11 cellular contexts compared by ENCODE assay signal in genomic region chr1:226660410-226661182, GRCh38.
A peak's percentile ranks its signal among the peaks of the same experiment; 100 is the strongest.
DNase-seq lines count a peak whose midpoint lies in the region; ATAC-seq, FAIRE-seq and TF ChIP-seq lines count a peak whose summit lies in the region.
"Had no signal": no experiment of that assay in that cellular context is flagged by ENCODE, and none has a peak within 500 bp of the region (broad histone marks: within the 10 kb centered on the region; RNA-seq: fewer than 3 reads in every experiment).

No MANE protein-coding gene starts in this region.

- H2AFZ ChIP-seq in Karpas-422 (ENCODE audit: low read length), result no peak overlapping the region

- H3K36me3 Mint-ChIP-seq in naive B cell, result peaks cover 0 to 7% of the 10 kb centered on the region in 2 donors

- H3K4me3 ChIP-seq in BLaER1 treated with 17β-estradiol and CSF1 and Interleukin-3, amounts not matched to agents 10 nM and 100 nM, result peak overlapping the region in 1 of 10 experiments; percentile 37; a peak in 5 of 20 replicates
- peak overlapping the region; percentile 63 for H3K4me3 ChIP-seq in Karpas-422 (ENCODE audit: low read length)

- TF ChIP-seq CTCF in D721Med (IDR thresholded peaks at IDR 0.05; ENCODE audit: insufficient read depth, missing control alignments), result no peak

- no peaks in the 10 kb centered on the region for H3K9me3 ChIP-seq in BLaER1 treated with 17β-estradiol and CSF1 and Interleukin-3, amounts not matched to agents 10 nM and 100 nM (replicated peaks in 1 of 11)
- H3K9me3 ChIP-seq in Karpas-422 (ENCODE audit: low read length), result no peaks in the 10 kb centered on the region

- H3K9me3 Mint-ChIP-seq in naive B cell, result no peaks in the 10 kb centered on the region

- H3K79me2 ChIP-seq in Karpas-422 (ENCODE audit: low read length), result peaks cover 68% of the 10 kb centered on the region

- peak overlapping the region in 6 of 11 experiments; percentile 87 to 93 (median 88); a peak in 16 of 22 replicates for H3K4me2 ChIP-seq in BLaER1 treated with 17β-estradiol and CSF1 and Interleukin-3, amounts not matched to agents 10 nM and 100 nM
- H3K4me2 ChIP-seq in Karpas-422 (ENCODE audit: low read depth, low read length, poor library complexity, severe bottlenecking), result no peak overlapping the region

- FAIRE-seq in D721Med (lab: Jason Lieb, UNC), result no peak

- H3K9me2 ChIP-seq in Karpas-422 (replicated peaks; ENCODE audit: insufficient read depth, low read length), result no peaks in the 10 kb centered on the region

- peaks cover 26 to 97% (median 26%) of the 10 kb centered on the region in 10 experiments for H3K4me1 ChIP-seq in BLaER1 treated with 17β-estradiol and CSF1 and Interleukin-3, amounts not matched to agents 10 nM and 100 nM
- H3K4me1 ChIP-seq in Karpas-422 (ENCODE audit: low read length), result peaks cover 26% of the 10 kb centered on the region

- peak overlapping the region in 5 of 6 donors; percentile 97 to 99 (median 98) for H3K27ac Mint-ChIP-seq in naive B cell

- ATAC-seq in naive B cell (ENCODE audit: low read depth in 2 of 2) (no peak), HG03175 (IDR thresholded peaks at IDR 0.05; ENCODE audit: unreplicated experiment) (no peak)

- no peaks in the 10 kb centered on the region for H3K27me3 Mint-ChIP-seq in naive B cell

- H3K27me3 ChIP-seq in BLaER1 treated with 17β-estradiol and CSF1 and Interleukin-3, amounts not matched to agents 10 nM and 100 nM, result no peaks in the 10 kb centered on the region
- H3K27me3 ChIP-seq in Karpas-422 (ENCODE audit: low read length), result no peaks in the 10 kb centered on the region

- peaks cover 46 to 98% (median 63%) of the 10 kb centered on the region in 3 donors for H3K4me1 Mint-ChIP-seq in naive B cell

- H3K9ac ChIP-seq in BLaER1 treated with 17β-estradiol and CSF1 and Interleukin-3, amounts not matched to agents 10 nM and 100 nM, result peak overlapping the region; percentile 55 to 76 (median 71); a peak in 20 of 22 replicates
- H3K9ac ChIP-seq in Karpas-422 (ENCODE audit: low read length), result no peak overlapping the region

- peak; percentile 87 for DNase-seq in Karpas-422
- no peak for DNase-seq in naive B cell
- DNase-seq in DMS114 treated with DMSO at 0.1 percent for 48 hours (lab: John Stamatoyannopoulos, UW; ENCODE audit: unreplicated experiment), result no peak
- DNase-seq in D721Med (ENCODE audit: insufficient read length, low spot score), result no peak
- no peak for DNase-seq in HUDEP-2 (lab: John Stamatoyannopoulos, UW; ENCODE audit: unreplicated experiment in 76 of 76)
- DNase-seq: DMS79 treated with DMSO at 0.1 percent for 48 hours; SHP77; stimulated activated CD4-positive, alpha-beta T cell treated with anti-CD3 and anti-CD28 coated beads, Interleukin-15, amount 100 ng/mL, for 24 hours had no signal

- H3K27ac ChIP-seq in BLaER1 treated with 17β-estradiol and CSF1 and Interleukin-3, amounts not matched to agents 10 nM and 100 nM, result peak overlapping the region; percentile 71 to 88 (median 83)
- H3K27ac ChIP-seq in Karpas-422 (ENCODE audit: low read length), result no peak overlapping the region
- peak overlapping the region; percentile 87 for H3K27ac ChIP-seq in cingulate gyrus (ENCODE audit: low read depth, low read length)

- peak overlapping the region; percentile 65 to 91 (median 79) for H3K4me3 Mint-ChIP-seq in naive B cell

- no peaks in the 10 kb centered on the region for H3K36me3 ChIP-seq in BLaER1 treated with 17β-estradiol and CSF1 and Interleukin-3, amounts not matched to agents 10 nM and 100 nM
- H3K36me3 ChIP-seq in Karpas-422 (ENCODE audit: insufficient read depth, low read length), result peaks cover 13% of the 10 kb centered on the region

- H4K20me1 ChIP-seq in BLaER1 treated with 17β-estradiol and CSF1 and Interleukin-3, amounts not matched to agents 10 nM and 100 nM, result peaks cover 0 to 75% (median 30%) of the 10 kb centered on the region in 11 experiments; a peak in 15 of 22 replicates
- peaks cover 4% of the 10 kb centered on the region; the same call in 1 of the 2 replicates for H4K20me1 ChIP-seq in Karpas-422 (ENCODE audit: insufficient read depth, low read depth, low read length)
